Comparison of ENCODE assay signal across 11 cellular contexts in genomic region chr10:6065845-6066244, GRCh38. TPM values are rescaled to one million over a fixed set of nuclear protein-coding genes. Genes with fewer than 3 reads are reported as not detected.
DNase-seq lines count a peak whose midpoint lies in the region; TF ChIP-seq lines count a peak whose summit lies in the region.
"Had no signal": no experiment of that assay in that cellular context is flagged by ENCODE, and none has a peak within 500 bp of the region (broad histone marks: within the 10 kb centered on the region; RNA-seq: fewer than 3 reads in every experiment).

No MANE protein-coding gene starts in this region.

- peaks cover 0 to 22% (median 0%) of the 10 kb centered on the region in 3 donors for H3K4me1 ChIP-seq in esophagus squamous epithelium
- H3K4me1 ChIP-seq in parathyroid adenoma, result no peaks in the 10 kb centered on the region
- H3K4me1 ChIP-seq: Caco-2 had no signal

- H3K36me3 ChIP-seq in esophagus squamous epithelium (no peaks in the 10 kb centered on the region), parathyroid adenoma (ENCODE audit: control insufficient read depth, insufficient read depth, low read length) (no peaks in the 10 kb centered on the region)

- intact Hi-C loops in esophagus squamous epithelium (cut with DNase I) (no loop called here), posterior vena cava (cut with DNase I) (no loop called here)

- peak; percentile 17 for DNase-seq in GM03348 (ENCODE audit: low spot score)
- DNase-seq in SKM-1 (lab: John Stamatoyannopoulos, UW; ENCODE audit: unreplicated experiment), result peak; percentile 44
- no peak for DNase-seq in esophagus squamous epithelium (lab: John Stamatoyannopoulos, UW)
- DNase-seq in posterior vena cava (ENCODE audit: low spot score), result no peak
- no peak for DNase-seq in NCI-H510A treated with DMSO at 0.1 percent for 48 hours (lab: John Stamatoyannopoulos, UW)
- no peak for DNase-seq in activated gamma-delta T cell (lab: John Stamatoyannopoulos, UW)
- no peak for DNase-seq in coronary artery (ENCODE audit: low spot score)
- DNase-seq: Caco-2, SW 1271 had no signal

- H3K79me2 ChIP-seq in parathyroid adenoma, result no peaks in the 10 kb centered on the region

- H3K4me2 ChIP-seq in parathyroid adenoma (ENCODE audit: low read length), result no peak overlapping the region

- 42 to 71% methylated on average over 4 of the region's 4 CpGs for WGBS in esophagus squamous epithelium, 2 donors

- no peak overlapping the region for H3K4me3 ChIP-seq in esophagus squamous epithelium
- no peak overlapping the region for H3K4me3 ChIP-seq in parathyroid adenoma (ENCODE audit: low read depth, low read length)
- H3K4me3 ChIP-seq in coronary artery, result no peak overlapping the region

- TF ChIP-seq POLR2A in esophagus squamous epithelium (IDR thresholded peaks at IDR 0.05), result no peak

- H3K9ac ChIP-seq in parathyroid adenoma, result no peak overlapping the region

- H3K27me3 ChIP-seq in esophagus squamous epithelium (no peaks in the 10 kb centered on the region), parathyroid adenoma (ENCODE audit: control insufficient read depth, insufficient read depth, low read length) (no peaks in the 10 kb centered on the region)

- TF ChIP-seq CTCF in esophagus squamous epithelium (IDR thresholded peaks at IDR 0.05), result no peak
- TF ChIP-seq CTCF in parathyroid adenoma (IDR thresholded peaks at IDR 0.05), result no peak
- no peak for TF ChIP-seq CTCF in coronary artery (IDR thresholded peaks at IDR 0.05)

- peak overlapping the region in 3 of 4 donors; percentile 32 to 66 (median 54) for H3K27ac ChIP-seq in esophagus squamous epithelium
- peak overlapping the region; percentile 59 for H3K27ac ChIP-seq in parathyroid adenoma
- H3K27ac ChIP-seq in coronary artery, result peak overlapping the region in 1 of 2 donors; percentile 62

- H2AFZ ChIP-seq in parathyroid adenoma, result no peak overlapping the region

- no peaks in the 10 kb centered on the region for H3K9me3 ChIP-seq in esophagus squamous epithelium
- H3K9me3 ChIP-seq in parathyroid adenoma (ENCODE audit: control insufficient read depth, low read length), result no peaks in the 10 kb centered on the region
- H3K9me3 ChIP-seq: Caco-2 had no signal

RNA-seq across cellular contexts. Expression of gene IL2RA, which starts 3.7 kb away (rescaled TPM):
- total RNA-seq in esophagus squamous epithelium (1 to 10 TPM in 2 of 4 donors, under 1 TPM in 1, not detected in 1; 0.70 to 3.8 (median 3.0) TPM), posterior vena cava (1 to 10 TPM in 1 of 2 donors, under 1 TPM in 1; 0.81 to 6.4 TPM)
- total RNA-seq: Caco-2, osteocyte had no signal

RNA-seq across cellular contexts. Expression of gene RBM17, which starts 23.0 kb away (rescaled TPM):
- total RNA-seq in esophagus squamous epithelium (10 to 100 TPM; 35.7 to 61.8 (median 39.4) TPM), posterior vena cava (10 to 100 TPM; 58.9 to 68.3 TPM)

Comparison
In these comparisons a context has a peak if more than half of its experiments do, and no peak if none do; other contexts are left out.
1. DNase-seq: peak in GM03348 (single experiment) and SKM-1 (single experiment); none in esophagus squamous epithelium (single experiment), posterior vena cava (single experiment), NCI-H510A treated with DMSO at 0.1 percent for 48 hours (single experiment), activated gamma-delta T cell (single experiment) and coronary artery (single experiment).